Comparison of ENCODE assay signal across 8 cellular contexts in the genomic region with DNA sequence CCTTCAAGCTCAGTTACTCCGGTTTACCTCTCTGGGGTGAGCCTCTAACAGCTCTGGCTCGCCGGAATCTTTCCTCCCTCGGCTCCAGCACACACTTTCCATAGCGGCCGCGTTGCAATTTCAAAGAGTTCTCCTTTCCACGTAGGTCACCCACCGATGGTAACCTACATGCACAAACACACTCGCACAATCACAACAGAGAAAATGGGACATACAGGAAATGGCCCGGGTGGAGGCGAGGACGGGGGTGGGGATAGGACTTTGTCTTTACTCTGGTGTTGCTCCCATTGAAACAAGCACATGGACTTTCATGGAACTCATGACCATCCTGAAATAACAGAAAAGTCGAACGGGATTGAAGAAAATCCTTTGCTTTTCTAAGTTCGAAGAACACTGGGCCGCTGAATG. TPM values are rescaled to one million over a fixed set of nuclear protein-coding genes. Genes with fewer than 3 reads are reported as not detected.
DNase-seq lines count a peak whose midpoint lies in the region; ATAC-seq and TF ChIP-seq lines count a peak whose summit lies in the region.

No MANE protein-coding gene starts in this region.

- H3K27me3 ChIP-seq in naive thymus-derived CD4-positive, alpha-beta T cell (ENCODE audit: control insufficient read depth in 2 of 2, insufficient read depth in 2 of 2, low read length in 2 of 2): peaks cover 7 to 21% of the 10 kb centered on the region in 2 donors

- H3K27ac ChIP-seq in naive thymus-derived CD4-positive, alpha-beta T cell (ENCODE audit: low read depth, low read length): no peak overlapping the region

- H3K9me3 Mint-ChIP-seq in effector memory CD8-positive, alpha-beta T cell: no peaks in the 10 kb centered on the region
- H3K9me3 Mint-ChIP-seq in naive thymus-derived CD4-positive, alpha-beta T cell: peaks cover 0 to 3% (median 0%) of the 10 kb centered on the region in 11 donors

- no peak for ATAC-seq in effector memory CD8-positive, alpha-beta T cell (replicated peaks)
- ATAC-seq in naive thymus-derived CD4-positive, alpha-beta T cell: no peak
- no peak for ATAC-seq in HG03025 (IDR thresholded peaks at IDR 0.05; ENCODE audit: low FRiP score, unreplicated experiment)

- peak overlapping the region; percentile 57 to 66 for H3K4me3 Mint-ChIP-seq in effector memory CD8-positive, alpha-beta T cell
- peak overlapping the region; percentile 66 to 86 (median 74) for H3K4me3 Mint-ChIP-seq in naive thymus-derived CD4-positive, alpha-beta T cell

- H3K27me3 Mint-ChIP-seq in effector memory CD8-positive, alpha-beta T cell: peaks cover 55 to 57% of the 10 kb centered on the region in 2 donors
- H3K27me3 Mint-ChIP-seq in naive thymus-derived CD4-positive, alpha-beta T cell: peaks cover 46 to 63% (median 62%) of the 10 kb centered on the region in 5 donors

- no peak for TF ChIP-seq CTCF in GM10248 (IDR thresholded peaks at IDR 0.05; ENCODE audit: control extremely low read depth, extremely low read depth, low read depth, missing control alignments)

- no peaks in the 10 kb centered on the region for H3K9me3 ChIP-seq in naive thymus-derived CD4-positive, alpha-beta T cell (ENCODE audit: control insufficient read depth in 2 of 3, low read length in 3 of 3)

- CTCF ChIA-PET in GM10248 (lab: Yijun Ruan, JAX): interaction anchor here (1.0 to 2.1 kb wide), 4 partner anchors 10 to 53 kb away, joined by 3 to 4 read pairs (median 4); no protein-coding TSS in a partner anchor
- CTCF ChIA-PET in naive thymus-derived CD4-positive, alpha-beta T cell (lab: Charles Lee): no interaction called here

- H3K36me3 Mint-ChIP-seq in effector memory CD8-positive, alpha-beta T cell (ENCODE audit: insufficient read depth): peaks cover 2% of the 10 kb centered on the region
- peaks cover 0 to 4% (median 0%) of the 10 kb centered on the region in 5 donors for H3K36me3 Mint-ChIP-seq in naive thymus-derived CD4-positive, alpha-beta T cell

- H3K4me1 Mint-ChIP-seq in effector memory CD8-positive, alpha-beta T cell (ENCODE audit: low read depth in 2 of 2): peaks cover 9 to 15% of the 10 kb centered on the region in 2 donors
- H3K4me1 Mint-ChIP-seq in naive thymus-derived CD4-positive, alpha-beta T cell: peaks cover 10 to 20% (median 14%) of the 10 kb centered on the region in 7 donors

- no peaks in the 10 kb centered on the region for H3K36me3 ChIP-seq in naive thymus-derived CD4-positive, alpha-beta T cell (ENCODE audit: control insufficient read depth in 2 of 3, insufficient read depth in 3 of 3, low read length in 3 of 3)

- DNase-seq in 8988T (peak; percentile 47), GM10248 (ENCODE audit: extremely low spot score) (peak; percentile 37), NCI-H187 (lab: John Stamatoyannopoulos, UW) (no peak)
- no peak for DNase-seq in effector memory CD8-positive, alpha-beta T cell
- DNase-seq in naive thymus-derived CD4-positive, alpha-beta T cell: peak in 1 of 9 donors; percentile 4
- DNase-seq in activated CD4-positive, CD25-positive, alpha-beta regulatory T cell treated with anti-CD3 and anti-CD28 coated beads, Interleukin-2, amount 50 U/mL, for 72 hours: no peak

- POLR2A ChIA-PET in GM10248 (lab: Yijun Ruan, JAX): no interaction called here
- POLR2A ChIA-PET in naive thymus-derived CD4-positive, alpha-beta T cell (lab: Charles Lee): no interaction called here

- peak overlapping the region; percentile 29 for H3K4me3 ChIP-seq in naive thymus-derived CD4-positive, alpha-beta T cell (ENCODE audit: low read length)

- intact Hi-C loops in naive thymus-derived CD4-positive, alpha-beta T cell (cut with micrococcal nuclease): no loop called here

- peaks cover 0 to 14% of the 10 kb centered on the region in 2 donors for H3K4me1 ChIP-seq in naive thymus-derived CD4-positive, alpha-beta T cell (ENCODE audit: control insufficient read depth in 2 of 2, insufficient read depth in 2 of 2, low read length in 2 of 2)

- no peak overlapping the region for H3K27ac Mint-ChIP-seq in effector memory CD8-positive, alpha-beta T cell
- no peak overlapping the region for H3K27ac Mint-ChIP-seq in naive thymus-derived CD4-positive, alpha-beta T cell

- TF ChIP-seq POLR2A in Raji (IDR thresholded peaks at IDR 0.05; ENCODE audit: insufficient read depth, low read depth, low read length): 0 out of 2 replicates have a peak, but pooled peaks have one; percentile 24

RNA-seq across cellular contexts. Expression of a gene that starts 1.2 kb away (rescaled TPM):
- 1 to 10 TPM in 3 of 5 experiments, under 1 TPM in 1, not detected in 1; 0.61 to 2.9 (median 2.2) TPM for total RNA-seq in naive thymus-derived CD4-positive, alpha-beta T cell
- under 1 TPM; 0.37 to 0.52 TPM for polyA plus RNA-seq in naive thymus-derived CD4-positive, alpha-beta T cell

Comparison
In these comparisons a context has a peak if more than half of its experiments do, and no peak if none do; other contexts are left out.
1. DNase-seq: peak in 8988T (single experiment) and GM10248 (single experiment); none in effector memory CD8-positive, alpha-beta T cell (0 of 3), activated CD4-positive, CD25-positive, alpha-beta regulatory T cell treated with anti-CD3 and anti-CD28 coated beads, Interleukin-2, amount 50 U/mL, for 72 hours (single experiment) and NCI-H187 (0 of 2).